ENCODE assay signal across 8 cellular contexts in the genomic region with DNA sequence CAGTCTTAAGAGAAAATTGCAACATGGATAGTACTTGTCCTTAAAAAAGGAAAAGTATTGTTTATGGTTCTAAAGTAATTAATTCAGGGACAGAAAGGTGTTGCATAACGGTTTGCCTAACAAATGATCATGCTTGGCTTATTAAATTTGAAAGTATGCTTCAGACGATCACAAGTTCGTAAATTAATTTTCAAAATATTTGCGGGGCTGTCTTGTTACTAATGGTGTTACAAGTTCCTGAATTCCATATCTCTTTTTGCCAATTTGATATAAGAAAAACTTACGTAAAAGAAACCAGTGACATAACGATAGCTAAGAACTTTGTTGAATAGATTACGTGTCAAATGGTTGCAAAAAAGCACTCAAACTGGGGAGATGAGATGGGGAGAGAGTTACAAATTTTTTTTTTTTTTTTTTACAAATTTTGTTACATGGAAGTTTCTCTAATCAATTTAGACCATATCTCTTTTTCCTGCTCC. TPM values are rescaled to one million over a fixed set of nuclear protein-coding genes. Genes with fewer than 3 reads are reported as not detected.
A peak's percentile ranks its signal among the peaks of the same experiment; 100 is the strongest.
DNase-seq lines count a peak whose midpoint lies in the region; ATAC-seq and TF ChIP-seq lines count a peak whose summit lies in the region.

No MANE protein-coding gene starts in this region.

- no peak overlapping the region; the same call in 1 of the 2 replicates for H3K27ac Mint-ChIP-seq in GM23338
- peak overlapping the region in 1 of 2 donors; percentile 48 for H3K27ac Mint-ChIP-seq in T-cell

- H3F3A ChIP-seq in GM23338 (replicated peaks; ENCODE audit: low read depth) = peaks cover 9% of the 10 kb centered on the region; the same call in 1 of the 2 replicates

- H4K20me1 ChIP-seq in GM23338 (replicated peaks; ENCODE audit: insufficient read depth) = no peaks in the 10 kb centered on the region; the same call in none of the 2 replicates

- H3K4me3 Mint-ChIP-seq in GM23338 = peak overlapping the region; percentile 98
- peak overlapping the region; percentile 84 to 93 (median 91) for H3K4me3 Mint-ChIP-seq in T-cell

- DNase-seq in GM23338 (ENCODE audit: low spot score) = no peak
- DNase-seq in T-cell = no peak
- DNase-seq in foreskin fibroblast = no peak
- DNase-seq in stimulated activated CD4-positive, alpha-beta T cell treated with anti-CD3 and anti-CD28 coated beads, Interleukin-4, amount 100 ng/mL, for 24 hours = no peak
- DNase-seq in SKM-1 treated with dmso at 0.1 percent for 144 hours (lab: John Stamatoyannopoulos, UW; ENCODE audit: unreplicated experiment) = no peak

- H3K27me3 ChIP-seq in GM23338 (ENCODE audit: insufficient read depth) = no peaks in the 10 kb centered on the region

- no peak overlapping the region for H2AFZ ChIP-seq in GM23338

- peaks cover 44% of the 10 kb centered on the region for H3K4me1 Mint-ChIP-seq in GM23338
- H3K4me1 Mint-ChIP-seq in T-cell = peaks cover 28 to 43% (median 40%) of the 10 kb centered on the region in 3 donors

- peak overlapping the region; percentile 89 for H3K4me3 ChIP-seq in GM23338
- peak overlapping the region; percentile 85 to 96 for H3K4me3 ChIP-seq in foreskin fibroblast (ENCODE audit: low read depth in 1 of 2, low read length in 2 of 2)
- peak overlapping the region in 5 of 7 experiments; percentile 53 to 95 (median 87) for H3K4me3 ChIP-seq in skin epidermis

- POLR2A ChIA-PET in T-cell (lab: Charles Lee) = no interaction called here

- H3K4me2 ChIP-seq in GM23338 = peak overlapping the region; percentile 96

- H3K79me2 ChIP-seq in GM23338 (replicated peaks; ENCODE audit: insufficient read depth) = peaks cover 58% of the 10 kb centered on the region

- peaks cover 4% of the 10 kb centered on the region for H3K27me3 Mint-ChIP-seq in GM23338 (ENCODE audit: insufficient read depth, low read depth, poor library complexity)
- no peaks in the 10 kb centered on the region for H3K27me3 Mint-ChIP-seq in T-cell

- no peaks in the 10 kb centered on the region for H3K36me3 Mint-ChIP-seq in GM23338 (ENCODE audit: low read depth)
- no peaks in the 10 kb centered on the region for H3K36me3 Mint-ChIP-seq in T-cell

- CTCF ChIA-PET in T-cell (lab: Charles Lee) = interaction anchor here in 1 of 2 donors (1.1 kb wide), 1 partner anchor 10 kb away, joined by 4 read pairs; no protein-coding TSS in a partner anchor

- no peaks in the 10 kb centered on the region for H3K9me2 ChIP-seq in GM23338 (ENCODE audit: insufficient read depth)

- ATAC-seq in GM23338 (no peak), T-cell (replicated peaks in 1 of 4) (no peak), GM18520 (IDR thresholded peaks at IDR 0.05; ENCODE audit: unreplicated experiment) (no peak), HG03097 (IDR thresholded peaks at IDR 0.05; ENCODE audit: low FRiP score, unreplicated experiment) (no peak)

- TF ChIP-seq CTCF in GM23338 (conservative IDR thresholded peaks at IDR 0.05; ENCODE audit: low read depth in 2 of 2) (no peak), foreskin fibroblast (IDR thresholded peaks at IDR 0.05; ENCODE audit: low read depth, low read length) (no peak)

- H3K9me3 Mint-ChIP-seq in GM23338 = no peaks in the 10 kb centered on the region
- no peaks in the 10 kb centered on the region for H3K9me3 Mint-ChIP-seq in T-cell

- peak overlapping the region; percentile 98; the same call in 1 of the 2 replicates for H3K27ac ChIP-seq in GM23338 (ENCODE audit: low read depth)
- H3K27ac ChIP-seq in skin epidermis = peak overlapping the region in 6 of 21 experiments; percentile 92 to 100 (median 98)

- peaks cover 35% of the 10 kb centered on the region for H3K4me1 ChIP-seq in GM23338 (ENCODE audit: insufficient read depth)

- no peaks in the 10 kb centered on the region for H3K36me3 ChIP-seq in GM23338 (ENCODE audit: insufficient read depth)

TF ChIP-seq in GM23338, 12 proteins besides CTCF, POLR2A, EP300 and RAD21 (continues in another document):
- TF ChIP-seq, protein P1, sequence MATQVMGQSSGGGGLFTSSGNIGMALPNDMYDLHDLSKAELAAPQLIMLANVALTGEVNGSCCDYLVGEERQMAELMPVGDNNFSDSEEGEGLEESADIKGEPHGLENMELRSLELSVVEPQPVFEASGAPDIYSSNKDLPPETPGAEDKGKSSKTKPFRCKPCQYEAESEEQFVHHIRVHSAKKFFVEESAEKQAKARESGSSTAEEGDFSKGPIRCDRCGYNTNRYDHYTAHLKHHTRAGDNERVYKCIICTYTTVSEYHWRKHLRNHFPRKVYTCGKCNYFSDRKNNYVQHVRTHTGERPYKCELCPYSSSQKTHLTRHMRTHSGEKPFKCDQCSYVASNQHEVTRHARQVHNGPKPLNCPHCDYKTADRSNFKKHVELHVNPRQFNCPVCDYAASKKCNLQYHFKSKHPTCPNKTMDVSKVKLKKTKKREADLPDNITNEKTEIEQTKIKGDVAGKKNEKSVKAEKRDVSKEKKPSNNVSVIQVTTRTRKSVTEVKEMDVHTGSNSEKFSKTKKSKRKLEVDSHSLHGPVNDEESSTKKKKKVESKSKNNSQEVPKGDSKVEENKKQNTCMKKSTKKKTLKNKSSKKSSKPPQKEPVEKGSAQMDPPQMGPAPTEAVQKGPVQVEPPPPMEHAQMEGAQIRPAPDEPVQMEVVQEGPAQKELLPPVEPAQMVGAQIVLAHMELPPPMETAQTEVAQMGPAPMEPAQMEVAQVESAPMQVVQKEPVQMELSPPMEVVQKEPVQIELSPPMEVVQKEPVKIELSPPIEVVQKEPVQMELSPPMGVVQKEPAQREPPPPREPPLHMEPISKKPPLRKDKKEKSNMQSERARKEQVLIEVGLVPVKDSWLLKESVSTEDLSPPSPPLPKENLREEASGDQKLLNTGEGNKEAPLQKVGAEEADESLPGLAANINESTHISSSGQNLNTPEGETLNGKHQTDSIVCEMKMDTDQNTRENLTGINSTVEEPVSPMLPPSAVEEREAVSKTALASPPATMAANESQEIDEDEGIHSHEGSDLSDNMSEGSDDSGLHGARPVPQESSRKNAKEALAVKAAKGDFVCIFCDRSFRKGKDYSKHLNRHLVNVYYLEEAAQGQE (IDR thresholded peaks at IDR 0.05; ENCODE audit: unreplicated experiment) = no peak
- TF ChIP-seq EZH2 (IDR thresholded peaks at IDR 0.05; ENCODE audit: low read depth, unreplicated experiment) = no peak
- no peak for TF ChIP-seq JUNB (IDR thresholded peaks at IDR 0.05; ENCODE audit: unreplicated experiment)
- no peak for TF ChIP-seq EZH2phosphoT487 (IDR thresholded peaks at IDR 0.05; ENCODE audit: unreplicated experiment)

RNA-seq across cellular contexts. Expression of a gene that starts 1.3 kb away (rescaled TPM):
- total RNA-seq in GM23338 (2014; rRNA removed; shearing (Covaris generic)) = 27.3 and 28.6 TPM in 2 replicates
- 14.1 and 19.2 TPM in 2 replicates for polyA plus RNA-seq in GM23338 (2016; fragmentation: Nextera tagmentation; extraction: Ambion mirVana)
- total RNA-seq in T-cell = 10 to 100 TPM; 33.4 to 44.0 (median 37.5) TPM

RNA-seq across cellular contexts. Expression of a gene that starts 49.2 kb away (rescaled TPM):
- total RNA-seq in GM23338 (2014; rRNA removed; shearing (Covaris generic)) = 58.5 and 65.1 TPM in 2 replicates
- 8.6 and 10.6 TPM in 2 replicates for polyA plus RNA-seq in GM23338 (2016; fragmentation: Nextera tagmentation; extraction: Ambion mirVana)
- total RNA-seq in T-cell = 10 to 100 TPM; 21.8 to 28.7 (median 26.0) TPM
